In the genomic region with DNA sequence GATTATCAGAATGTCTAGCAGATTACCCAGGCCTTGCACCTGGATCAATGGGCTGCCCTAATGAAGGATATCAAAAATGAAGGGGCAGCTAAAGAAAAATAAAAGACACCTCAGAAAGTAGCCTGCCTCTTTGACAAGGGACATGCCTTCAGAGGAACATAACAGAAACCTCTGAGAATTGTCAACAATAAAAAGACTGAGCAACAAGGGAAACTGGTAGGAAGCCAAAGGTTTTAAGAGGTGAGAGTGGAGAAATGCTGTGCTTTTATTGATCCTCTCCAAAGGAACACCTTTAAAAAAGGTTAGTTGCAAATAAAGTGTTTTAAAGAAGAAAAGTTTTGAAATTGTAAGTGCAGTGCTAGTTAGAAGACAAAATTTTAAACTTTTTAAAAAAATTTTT, we compare ENCODE assay signal across 27 cellular contexts.
"Had no signal": no experiment of that assay in that cellular context is flagged by ENCODE, and none has a peak within 500 bp of the region (broad histone marks: within the 10 kb centered on the region; RNA-seq: fewer than 3 reads in every experiment).

No MANE protein-coding gene starts in this region.

- ATAC-seq: mucosa of descending colon; naive thymus-derived CD4-positive, alpha-beta T cell; natural killer cell treated with Interleukin-12 subunit alpha and Interleukin-12 subunit beta and Interleukin-15 and Interleukin-18, amount 100 ng/mL, for 72 hours; right cardiac atrium; sciatic nerve; stimulated activated naive B cell treated with anti-CD40 and anti-IgM and Interleukin-4, amounts not matched to agents 10 μg/mL and 1 μg/mL and 100 μg/mL, for 72 hours; stimulated activated naive CD8-positive, alpha-beta T cell treated with anti-CD3 and anti-CD28 coated beads, Interleukin-15, Interleukin-2, amounts not matched to agents 100 U/mL and 50 U/mL, for 24 hours had no signal

- FAIRE-seq: kidney had no signal

- H3K27me3 ChIP-seq: ovary, stomach, testis, thyroid gland, transverse colon, upper lobe of left lung, vagina had no signal

- H3K4me1 ChIP-seq: left ventricle myocardium inferior, stomach, testis, thyroid gland, transverse colon, upper lobe of left lung, vagina had no signal

- DNase-seq: hippocampal formation; kidney; left ventricle myocardium inferior; midbrain; mucosa of descending colon; naive thymus-derived CD4-positive, alpha-beta T cell; ovary; retina; right cardiac atrium; stimulated activated CD4-positive, alpha-beta T cell treated with anti-CD3 and anti-CD28 coated beads, Interleukin-12 subunit alpha, Interleukin-12 subunit beta, amount 100 ng/mL, for 4 hours; stimulated activated CD4-positive, alpha-beta T cell treated with anti-CD3 and anti-CD28 coated beads, Interleukin-15, amount 100 ng/mL, for 24 hours; stimulated activated CD4-positive, alpha-beta T cell treated with anti-CD3 and anti-CD28 coated beads, Interleukin-2, amount 100 ng/mL, for 24 hours; stimulated activated CD4-positive, alpha-beta T cell treated with anti-CD3 and anti-CD28 coated beads, Interleukin-4, amount 100 ng/mL, for 1 hour; stimulated activated naive B cell treated with anti-CD40 and anti-IgM and Interleukin-4, amounts not matched to agents 10 μg/mL and 1 μg/mL and 100 μg/mL, for 72 hours; stimulated activated naive CD8-positive, alpha-beta T cell treated with anti-CD3 and anti-CD28 coated beads, Interleukin-15, Interleukin-2, amounts not matched to agents 100 U/mL and 50 U/mL, for 24 hours; stomach; testis; thyroid gland; transverse colon; upper lobe of left lung had no signal

- H3K36me3 Mint-ChIP-seq: memory B cell; stimulated activated naive B cell treated with anti-CD40 and anti-IgM and Interleukin-4, amounts not matched to agents 10 μg/mL and 1 μg/mL and 100 μg/mL, for 72 hours had no signal

- H3K27me3 Mint-ChIP-seq: natural killer cell treated with Interleukin-12 subunit alpha and Interleukin-12 subunit beta and Interleukin-15 and Interleukin-18, amount 100 ng/mL, for 72 hours had no signal

- H3K4me3 Mint-ChIP-seq: memory B cell; naive thymus-derived CD4-positive, alpha-beta T cell; natural killer cell treated with Interleukin-12 subunit alpha and Interleukin-12 subunit beta and Interleukin-15 and Interleukin-18, amount 100 ng/mL, for 72 hours; stimulated activated naive B cell treated with anti-CD40 and anti-IgM and Interleukin-4, amounts not matched to agents 10 μg/mL and 1 μg/mL and 100 μg/mL, for 72 hours had no signal

- H3K36me3 ChIP-seq: left ventricle myocardium inferior, ovary, stomach, thyroid gland, transverse colon, upper lobe of left lung, vagina had no signal

- H3K9me3 ChIP-seq: left ventricle myocardium inferior, mucosa of descending colon, ovary, testis, thyroid gland, transverse colon, upper lobe of left lung, vagina had no signal

- H3K4me1 Mint-ChIP-seq: memory B cell; naive thymus-derived CD4-positive, alpha-beta T cell; stimulated activated naive B cell treated with anti-CD40 and anti-IgM and Interleukin-4, amounts not matched to agents 10 μg/mL and 1 μg/mL and 100 μg/mL, for 72 hours had no signal

- H3K4me3 ChIP-seq: left ventricle myocardium inferior, lung, mucosa of descending colon, ovary, skin epidermis, stomach, testis, thyroid gland, transverse colon, upper lobe of left lung, vagina had no signal

- H3K27ac ChIP-seq: left ventricle myocardium inferior, ovary, skin epidermis, stomach, testis, thyroid gland, transverse colon, upper lobe of left lung, vagina had no signal

- H3K27ac Mint-ChIP-seq: memory B cell; naive thymus-derived CD4-positive, alpha-beta T cell; natural killer cell treated with Interleukin-12 subunit alpha and Interleukin-12 subunit beta and Interleukin-15 and Interleukin-18, amount 100 ng/mL, for 72 hours; progenitor cell of endocrine pancreas; stimulated activated naive B cell treated with anti-CD40 and anti-IgM and Interleukin-4, amounts not matched to agents 10 μg/mL and 1 μg/mL and 100 μg/mL, for 72 hours had no signal
